8 cellular contexts compared by ENCODE assay signal in genomic region chr19:294819-295686, GRCh38. TPM values are rescaled to one million over a fixed set of nuclear protein-coding genes. Genes with fewer than 3 reads are reported as not detected.
DNase-seq lines count a peak whose midpoint lies in the region; ATAC-seq and TF ChIP-seq lines count a peak whose summit lies in the region.

No MANE protein-coding gene starts in this region.

- H3K36me3 ChIP-seq in psoas muscle (ENCODE audit: insufficient read depth in 1 of 2, low read depth in 1 of 2), result no peaks in the 10 kb centered on the region

- H3K4me3 ChIP-seq in GM12875 (ENCODE audit: low read depth, low read length) (no peak overlapping the region), psoas muscle (peak overlapping the region; percentile 22)

- H3K9me3 ChIP-seq in psoas muscle, result no peaks in the 10 kb centered on the region

- peaks cover 4 to 58% (median 31%) of the 10 kb centered on the region in 3 donors for H3K27me3 ChIP-seq in psoas muscle (ENCODE audit: insufficient read depth in 3 of 3, low read length in 2 of 3)

- 8 to 10% (median 9%) methylated on average over 36 to 43 of the region's 43 CpGs for WGBS in psoas muscle, 3 donors

- intact Hi-C loops in Right ventricle myocardium superior (cut with DNase I) (no loop called here), psoas muscle (cut with DNase I) (no loop called here)

- no peak overlapping the region for H3K4me3 Mint-ChIP-seq in activated T-helper 17 cell treated with anti-CD3 and anti-CD28 coated beads, Interleukin-2, amount 50 U/mL, for 72 hours

- H3K4me1 Mint-ChIP-seq in activated T-helper 17 cell treated with anti-CD3 and anti-CD28 coated beads, Interleukin-2, amount 50 U/mL, for 72 hours, result no peaks in the 10 kb centered on the region

- H3K9me3 Mint-ChIP-seq in activated T-helper 17 cell treated with anti-CD3 and anti-CD28 coated beads, Interleukin-2, amount 50 U/mL, for 72 hours, result no peaks in the 10 kb centered on the region

- peaks cover 24% of the 10 kb centered on the region for H3K27me3 Mint-ChIP-seq in activated T-helper 17 cell treated with anti-CD3 and anti-CD28 coated beads, Interleukin-2, amount 50 U/mL, for 72 hours

- H3K27ac ChIP-seq in psoas muscle, result no peak overlapping the region

- H3K27ac Mint-ChIP-seq in activated T-helper 17 cell treated with anti-CD3 and anti-CD28 coated beads, Interleukin-2, amount 50 U/mL, for 72 hours, result no peak overlapping the region

- peak; percentile 64 for ATAC-seq in activated T-helper 17 cell treated with anti-CD3 and anti-CD28 coated beads, Interleukin-2, amount 50 U/mL, for 72 hours (replicated peaks)
- ATAC-seq in Right ventricle myocardium superior (ENCODE audit: poor library complexity) (peak; percentile 80), psoas muscle (peak; percentile 64 to 73 (median 64)), GM19397 (IDR thresholded peaks at IDR 0.05; ENCODE audit: unreplicated experiment) (no peak)

- DNase-seq in NCI-H2227 (lab: John Stamatoyannopoulos, UW; ENCODE audit: unreplicated experiment) (peak; percentile 50), Right ventricle myocardium superior (peak; percentile 57), psoas muscle (peak in 1 of 2 donors; percentile 52), NCI-H2196 (lab: John Stamatoyannopoulos, UW; ENCODE audit: unreplicated experiment) (no peak), NK-92 (lab: John Stamatoyannopoulos, UW; ENCODE audit: unreplicated experiment) (no peak)

- no peaks in the 10 kb centered on the region for H3K36me3 Mint-ChIP-seq in activated T-helper 17 cell treated with anti-CD3 and anti-CD28 coated beads, Interleukin-2, amount 50 U/mL, for 72 hours (ENCODE audit: low read depth)

- H3K4me1 ChIP-seq in psoas muscle, result no peaks in the 10 kb centered on the region

- TF ChIP-seq CTCF in GM12875 (IDR thresholded peaks at IDR 0.05; ENCODE audit: borderline replicate concordance, insufficient read depth, low read depth, low read length) (peak; percentile 89), psoas muscle (IDR thresholded peaks at IDR 0.05) (peak; percentile 59)

RNA-seq across cellular contexts. Expression of gene PLPP2, which starts 3.9 kb away (rescaled TPM):
- 1 to 10 TPM; 1.3 to 3.8 TPM for total RNA-seq in activated T-helper 17 cell treated with anti-CD3 and anti-CD28 coated beads, Interleukin-2, amount 50 U/mL, for 72 hours
- total RNA-seq in Right ventricle myocardium superior (0.56 TPM), psoas muscle (under 1 TPM in 3 of 4 donors, not detected in 1; 0.32 to 0.93 (median 0.77) TPM)
- under 1 TPM; 0.10 to 0.28 (median 0.21) TPM for polyA plus RNA-seq in psoas muscle

RNA-seq across cellular contexts. Expression of gene MIER2, which starts 49.5 kb away (rescaled TPM):
- total RNA-seq in activated T-helper 17 cell treated with anti-CD3 and anti-CD28 coated beads, Interleukin-2, amount 50 U/mL, for 72 hours, result 10 to 100 TPM; 23.2 TPM
- total RNA-seq in Right ventricle myocardium superior, result 18.3 TPM
- 10 to 100 TPM; 19.1 to 22.2 (median 20.2) TPM for total RNA-seq in psoas muscle
- polyA plus RNA-seq in psoas muscle, result 10 to 100 TPM; 13.3 to 18.9 (median 15.8) TPM

Comparison
In these comparisons a context has a peak if more than half of its experiments do, and no peak if none do; other contexts are left out.
1. DNase-seq: peak in NCI-H2227 (single experiment) and Right ventricle myocardium superior (single experiment); none in NCI-H2196 (single experiment) and NK-92 (single experiment).